ENCODE assay signal across 9 cellular contexts in genomic region chr11:85685820-85686459, GRCh38. TPM values are rescaled to one million over a fixed set of nuclear protein-coding genes. Genes with fewer than 3 reads are reported as not detected.
DNase-seq lines count a peak whose midpoint lies in the region; ATAC-seq and TF ChIP-seq lines count a peak whose summit lies in the region.
"Had no signal": no experiment of that assay in that cellular context is flagged by ENCODE, and none has a peak within 500 bp of the region (broad histone marks: within the 10 kb centered on the region; RNA-seq: fewer than 3 reads in every experiment).

Gene CCDC89, minus strand, starts transcription at chr11:85686195. Its CDS starts 65 bp downstream, at chr11:85686130.

- ATAC-seq in GM18870 (IDR thresholded peaks at IDR 0.05; ENCODE audit: unreplicated experiment): no peak
- ATAC-seq in HG02571 (IDR thresholded peaks at IDR 0.05; ENCODE audit: unreplicated experiment): no peak

- H3K9me3 Mint-ChIP-seq in immature natural killer cell: no peaks in the 10 kb centered on the region

- peak within 1 kb of the TSS; percentile 31 for H3K4me3 ChIP-seq in astrocyte of the spinal cord (ENCODE audit: low read depth, low read length)
- peak within 1 kb of the TSS; percentile 29 to 40 (median 39) for H3K4me3 ChIP-seq in stomach
- H3K4me3 ChIP-seq in PC-9: no peak within 1 kb of the TSS

- H3K27me3 Mint-ChIP-seq in immature natural killer cell (ENCODE audit: low read depth in 3 of 3): peaks cover 8 to 19% (median 9%) of the 10 kb centered on the region in 3 donors

- no peak within 1 kb of the TSS for H3K4me2 ChIP-seq in PC-9

- no peaks in the 10 kb centered on the region for H4K20me1 ChIP-seq in PC-9 (ENCODE audit: insufficient read depth)

- H3K9me3 ChIP-seq in stomach (no peaks in the 10 kb centered on the region), PC-9 (ENCODE audit: insufficient read depth, low read depth) (no peaks in the 10 kb centered on the region)

- 46 to 65% (median 54%) methylated on average over 13 of the region's 13 CpGs for WGBS in stomach, 5 donors

- H3K27me3 ChIP-seq in stomach (no peaks in the 10 kb centered on the region), PC-9 (ENCODE audit: insufficient read depth, low read depth) (no peaks in the 10 kb centered on the region)

- in situ Hi-C loops in astrocyte of the spinal cord (cut with HindIII; ENCODE audit: low sequenced_read_pairs): no loop called here

- peaks cover 8 to 20% (median 18%) of the 10 kb centered on the region in 3 donors for H3K36me3 Mint-ChIP-seq in immature natural killer cell

- H3F3A ChIP-seq in PC-9 (ENCODE audit: insufficient read depth, low read depth): no peaks in the 10 kb centered on the region

- no TSS peak for BruUV-seq in PC-9 (replicated peaks; lab: Mats Ljungman, UMichigan)

- no peak for TF ChIP-seq POLR2A in stomach (IDR thresholded peaks at IDR 0.05)

- DNase-seq in AG08395 (ENCODE audit: low spot score) (peak; percentile 99), NCI-H1105 treated with DMSO at 0.1 percent for 48 hours (lab: John Stamatoyannopoulos, UW) (peak; percentile 91), astrocyte of the spinal cord (ENCODE audit: low read depth, low spot score) (peak; percentile 94), immature natural killer cell (no peak), stomach (peak; percentile 30), PC-9 (no peak)

- intact Hi-C loops in stomach (cut with DNase I; ENCODE audit: low total_unique reads): no loop called here
- intact Hi-C loops in PC-9 (cut with micrococcal nuclease; ENCODE audit: unreplicated experiment): no loop called here

- peaks cover 0 to 7% (median 2%) of the 10 kb centered on the region in 4 donors for H3K36me3 ChIP-seq in stomach
- H3K36me3 ChIP-seq in PC-9 (ENCODE audit: low read depth): no peaks in the 10 kb centered on the region

- CTCF ChIA-PET in PC-9 (lab: Charles Lee): no interaction called here

- no peak for TF ChIP-seq CTCF in astrocyte of the spinal cord (IDR thresholded peaks at IDR 0.05; ENCODE audit: low read depth, low read length)
- no peak for TF ChIP-seq CTCF in stomach (IDR thresholded peaks at IDR 0.05)
- TF ChIP-seq CTCF in PC-9 (conservative IDR thresholded peaks at IDR 0.05): no peak

- H2AFZ ChIP-seq in PC-9: no peak within 1 kb of the TSS

- no peak within 1 kb of the TSS for H3K4me3 Mint-ChIP-seq in immature natural killer cell

- peaks cover 15 to 26% of the 10 kb centered on the region in 2 donors for H3K4me1 Mint-ChIP-seq in immature natural killer cell

- POLR2A ChIA-PET in PC-9 (lab: Charles Lee; ENCODE audit: unreplicated experiment): no interaction called here

- H3K27ac Mint-ChIP-seq in immature natural killer cell: peak within 1 kb of the TSS in 4 of 6 donors; percentile 6 to 73 (median 58)

- H3K27ac ChIP-seq in stomach: peak within 1 kb of the TSS; percentile 35 to 81 (median 64)
- no peak within 1 kb of the TSS for H3K27ac ChIP-seq in PC-9

- no peaks in the 10 kb centered on the region for H3K9me2 ChIP-seq in PC-9 (ENCODE audit: insufficient read depth)

- H3K4me1 ChIP-seq in stomach: peaks cover 9 to 45% (median 34%) of the 10 kb centered on the region in 4 donors
- peaks cover 8% of the 10 kb centered on the region; the same call in 1 of the 2 replicates for H3K4me1 ChIP-seq in PC-9 (replicated peaks; ENCODE audit: insufficient read depth)

- TF ChIP-seq EP300 in stomach (IDR thresholded peaks at IDR 0.05): no peak

- H3K79me2 ChIP-seq in PC-9 (ENCODE audit: low read depth): no peaks in the 10 kb centered on the region

RNA-seq across cellular contexts. Expression of gene CCDC89, which starts in this region (rescaled TPM):
- polyA plus RNA-seq in immature natural killer cell: not detected
- total RNA-seq in stomach: 10 to 100 TPM in 1 of 5 donors, 1 to 10 TPM in 3, under 1 TPM in 1; 0.58 to 10.4 (median 4.2) TPM
- polyA plus RNA-seq in stomach: under 1 TPM; 0.25 to 0.46 (median 0.37) TPM
- 0.28 and 0.50 TPM in 2 replicates for total RNA-seq in PC-9 (2021)
- total RNA-seq: activated CD8-positive, alpha-beta memory T cell treated with anti-CD3 and anti-CD28 coated beads for 36 hours had no signal

Comparison
In these comparisons a context has a peak if more than half of its experiments do, and no peak if none do; other contexts are left out.
1. DNase-seq: peak in AG08395 (single experiment), NCI-H1105 treated with DMSO at 0.1 percent for 48 hours (single experiment), astrocyte of the spinal cord (single experiment) and stomach (single experiment); none in immature natural killer cell (0 of 3) and PC-9 (0 of 2).